In genomic region chr2:241819947-241820624, GRCh38 we compare ENCODE assay signal across 8 cellular contexts. TPM values are rescaled to one million over a fixed set of nuclear protein-coding genes. Genes with fewer than 3 reads are reported as not detected.
DNase-seq lines count a peak whose midpoint lies in the region; ATAC-seq and TF ChIP-seq lines count a peak whose summit lies in the region.
"Not testable (repeated sequence)": the region's sequence is repeated elsewhere in the genome, so short reads cannot be mapped to it uniquely, and the experiment has no call there.
"Had no signal": no experiment of that assay in that cellular context is flagged by ENCODE, and none has a peak within 500 bp of the region (broad histone marks: within the 10 kb centered on the region; RNA-seq: fewer than 3 reads in every experiment).

No MANE protein-coding gene starts in this region.

- WGBS in suprapubic skin, result 90% methylated on average over 14 of the region's 27 CpGs

- not testable (repeated sequence) for TF ChIP-seq EP300 in suprapubic skin (IDR thresholded peaks at IDR 0.05)

- DNase-seq in HT1080 (ENCODE audit: low read depth) (peak; percentile 30), right atrium auricular region (ENCODE audit: low spot score) (peak; percentile 49), lower lobe of right lung (peak; percentile 38), suprapubic skin (ENCODE audit: low spot score in 2 of 2) (peak; percentile 57 to 65)
- peak; percentile 1 for DNase-seq in activated T-helper 2 cell treated with anti-CD3 and anti-CD28 coated beads, Interferon-gamma antibody, Interleukin-2, Interleukin-4, amounts not matched to agents 10 μg/mL and 5 μg/mL and 100 μg/mL, durations not matched to agents 14 hours and 24 hours and 36 hours (ENCODE audit: low spot score)

- not testable (repeated sequence) for TF ChIP-seq POLR2A in suprapubic skin (IDR thresholded peaks at IDR 0.05)

- H3K9me3 ChIP-seq in right atrium auricular region, lower lobe of right lung, suprapubic skin: not testable (repeated sequence)

- H3K27me3 ChIP-seq in right atrium auricular region, result not testable (repeated sequence)
- H3K27me3 ChIP-seq in lower lobe of right lung (ENCODE audit: low read depth) (peaks cover 22% of the 10 kb centered on the region), suprapubic skin (peaks cover 27% of the 10 kb centered on the region)

- not testable (repeated sequence) for TF ChIP-seq CTCF in right atrium auricular region (IDR thresholded peaks at IDR 0.05); lower lobe of right lung (IDR thresholded peaks at IDR 0.05); suprapubic skin (IDR thresholded peaks at IDR 0.05)

- H3K27ac Mint-ChIP-seq in activated T-helper 2 cell treated with anti-CD3 and anti-CD28 coated beads, Interferon-gamma antibody, Interleukin-2, Interleukin-4, amounts not matched to agents 10 μg/mL and 5 μg/mL and 100 μg/mL, durations not matched to agents 14 hours and 24 hours and 36 hours, result not testable (repeated sequence)

- H3K4me1 Mint-ChIP-seq in activated T-helper 2 cell treated with anti-CD3 and anti-CD28 coated beads, Interferon-gamma antibody, Interleukin-2, Interleukin-4, amounts not matched to agents 10 μg/mL and 5 μg/mL and 100 μg/mL, durations not matched to agents 14 hours and 24 hours and 36 hours (ENCODE audit: low read depth), result not testable (repeated sequence)

- not testable (repeated sequence) for H3K27ac ChIP-seq in right atrium auricular region, lower lobe of right lung, suprapubic skin

- not testable (repeated sequence) for H3K36me3 ChIP-seq in right atrium auricular region, lower lobe of right lung, suprapubic skin

- ATAC-seq in lower lobe of right lung, result not testable (repeated sequence)

- not testable (repeated sequence) for H3K36me3 Mint-ChIP-seq in activated T-helper 2 cell treated with anti-CD3 and anti-CD28 coated beads, Interferon-gamma antibody, Interleukin-2, Interleukin-4, amounts not matched to agents 10 μg/mL and 5 μg/mL and 100 μg/mL, durations not matched to agents 14 hours and 24 hours and 36 hours (ENCODE audit: low read depth)

- not testable (repeated sequence) for H3K27me3 Mint-ChIP-seq in activated T-helper 2 cell treated with anti-CD3 and anti-CD28 coated beads, Interferon-gamma antibody, Interleukin-2, Interleukin-4, amounts not matched to agents 10 μg/mL and 5 μg/mL and 100 μg/mL, durations not matched to agents 14 hours and 24 hours and 36 hours (ENCODE audit: low read depth)

- not testable (repeated sequence) for H3K4me1 ChIP-seq in right atrium auricular region, lower lobe of right lung, suprapubic skin

- intact Hi-C loops in activated T-helper 2 cell treated with anti-CD3 and anti-CD28 coated beads, Interferon-gamma antibody, Interleukin-2, Interleukin-4, amounts not matched to agents 10 μg/mL and 5 μg/mL and 100 μg/mL, durations not matched to agents 14 hours and 24 hours and 36 hours (cut with micrococcal nuclease); lower lobe of right lung (cut with DNase I): not testable (repeated sequence)

- H3K4me3 ChIP-seq in right atrium auricular region, lower lobe of right lung, suprapubic skin: not testable (repeated sequence)

- H3K9me3 Mint-ChIP-seq in activated T-helper 2 cell treated with anti-CD3 and anti-CD28 coated beads, Interferon-gamma antibody, Interleukin-2, Interleukin-4, amounts not matched to agents 10 μg/mL and 5 μg/mL and 100 μg/mL, durations not matched to agents 14 hours and 24 hours and 36 hours, result peaks cover 16% of the 10 kb centered on the region

- not testable (repeated sequence) for H3K4me3 Mint-ChIP-seq in activated T-helper 2 cell treated with anti-CD3 and anti-CD28 coated beads, Interferon-gamma antibody, Interleukin-2, Interleukin-4, amounts not matched to agents 10 μg/mL and 5 μg/mL and 100 μg/mL, durations not matched to agents 14 hours and 24 hours and 36 hours (ENCODE audit: low read depth)

RNA-seq across cellular contexts. Expression of gene NEU4, which starts 11.1 kb away (rescaled TPM):
- total RNA-seq in HT1080 (2014; rRNA removed; shearing (Covaris generic)), result 1.4 TPM in 1 of 2 replicates, not detected in the other
- 0.22 TPM in 1 of 2 replicates, not detected in the other for polyA plus RNA-seq in HT1080 (2015; cell fraction: cytosol; rRNA removed)
- not detected in 2 replicates for polyA plus RNA-seq in HT1080 (2015; cell fraction: nucleus; rRNA removed)
- 3.2 and 3.9 TPM in 2 replicates for total RNA-seq in activated T-helper 2 cell treated with anti-CD3 and anti-CD28 coated beads, Interferon-gamma antibody, Interleukin-2, Interleukin-4, amounts not matched to agents 10 μg/mL and 5 μg/mL and 100 μg/mL, durations not matched to agents 14 hours and 24 hours and 36 hours
- total RNA-seq in right atrium auricular region, result under 1 TPM in 1 of 2 donors, not detected in 1; 0.31 TPM
- total RNA-seq in lower lobe of right lung, result not detected
- under 1 TPM in 2 of 4 donors, not detected in 2; 0.21 to 0.70 TPM for total RNA-seq in suprapubic skin

RNA-seq across cellular contexts. Expression of gene PDCD1, which starts 38.6 kb away (rescaled TPM):
- not detected in 2 replicates for total RNA-seq in HT1080 (2014; rRNA removed; shearing (Covaris generic))
- not detected in 2 replicates for polyA plus RNA-seq in HT1080 (2015; cell fraction: cytosol; rRNA removed)
- not detected in 2 replicates for polyA plus RNA-seq in HT1080 (2015; cell fraction: nucleus; rRNA removed)
- total RNA-seq in activated T-helper 2 cell treated with anti-CD3 and anti-CD28 coated beads, Interferon-gamma antibody, Interleukin-2, Interleukin-4, amounts not matched to agents 10 μg/mL and 5 μg/mL and 100 μg/mL, durations not matched to agents 14 hours and 24 hours and 36 hours, result 42.0 and 44.7 TPM in 2 replicates
- total RNA-seq in right atrium auricular region (10 to 100 TPM in 1 of 2 donors, 1 to 10 TPM in 1; 1.0 to 17.5 TPM), lower lobe of right lung (1.4 TPM), suprapubic skin (not detected)
- total RNA-seq: HFFc6, NCI-H460 had no signal

RNA-seq across cellular contexts. Expression of gene GAL3ST2, which starts 43.5 kb away (rescaled TPM):
- total RNA-seq in HT1080 (2014; rRNA removed; shearing (Covaris generic)), result not detected in 2 replicates
- 0.19 TPM in 1 of 2 replicates, not detected in the other for polyA plus RNA-seq in HT1080 (2015; cell fraction: cytosol; rRNA removed)
- polyA plus RNA-seq in HT1080 (2015; cell fraction: nucleus; rRNA removed), result 0.22 and 0.59 TPM in 2 replicates
- 1.3 and 1.9 TPM in 2 replicates for total RNA-seq in activated T-helper 2 cell treated with anti-CD3 and anti-CD28 coated beads, Interferon-gamma antibody, Interleukin-2, Interleukin-4, amounts not matched to agents 10 μg/mL and 5 μg/mL and 100 μg/mL, durations not matched to agents 14 hours and 24 hours and 36 hours
- total RNA-seq in right atrium auricular region, result 1 to 10 TPM in 1 of 2 donors, under 1 TPM in 1; 0.56 to 1.1 TPM
- not detected for total RNA-seq in lower lobe of right lung
- not detected for total RNA-seq in suprapubic skin
- total RNA-seq: SJCRH30 had no signal

RNA-seq across cellular contexts. Expression of gene RTP5, which starts 49.4 kb away (rescaled TPM):
- not detected in 2 replicates for total RNA-seq in HT1080 (2014; rRNA removed; shearing (Covaris generic))
- polyA plus RNA-seq in HT1080 (2015; cell fraction: cytosol; rRNA removed), result not detected in 2 replicates
- not detected in 2 replicates for polyA plus RNA-seq in HT1080 (2015; cell fraction: nucleus; rRNA removed)
- 0.09 and 0.30 TPM in 2 replicates for total RNA-seq in activated T-helper 2 cell treated with anti-CD3 and anti-CD28 coated beads, Interferon-gamma antibody, Interleukin-2, Interleukin-4, amounts not matched to agents 10 μg/mL and 5 μg/mL and 100 μg/mL, durations not matched to agents 14 hours and 24 hours and 36 hours
- total RNA-seq in right atrium auricular region, result not detected
- total RNA-seq in lower lobe of right lung, result not detected
- total RNA-seq in suprapubic skin, result not detected
- total RNA-seq: HFFc6, NCI-H460, SJCRH30 had no signal

Comparison
In these comparisons a context has a peak if more than half of its experiments do, and no peak if none do; other contexts are left out.
1. DNase-seq: peak in every context shown above with its lines; median percentile 61 in suprapubic skin; 49 in right atrium auricular region; 38 in lower lobe of right lung; 30 in HT1080; 1 in activated T-helper 2 cell treated with anti-CD3 and anti-CD28 coated beads, Interferon-gamma antibody, Interleukin-2, Interleukin-4, amounts not matched to agents 10 μg/mL and 5 μg/mL and 100 μg/mL, durations not matched to agents 14 hours and 24 hours and 36 hours.